Comparison of ENCODE assay signal across 16 cellular contexts in genomic region chrX:63656871-63657580, GRCh38.
DNase-seq lines count a peak whose midpoint lies in the region; ATAC-seq and TF ChIP-seq lines count a peak whose summit lies in the region.
"Had no signal": no experiment of that assay in that cellular context is flagged by ENCODE, and none has a peak within 500 bp of the region (broad histone marks: within the 10 kb centered on the region; RNA-seq: fewer than 3 reads in every experiment).

No MANE protein-coding gene starts in this region.

- H3K27ac ChIP-seq in epithelial cell of prostate = peak overlapping the region; percentile 59
- peak overlapping the region; percentile 88 for H3K27ac ChIP-seq in osteoblast (ENCODE audit: low read depth, low read length)
- H3K27ac ChIP-seq: SK-N-MC had no signal

- no peak overlapping the region for H2AFZ ChIP-seq in osteoblast (ENCODE audit: low read length)

- H3K79me2 ChIP-seq in osteoblast (ENCODE audit: insufficient read depth, low read length) = no peaks in the 10 kb centered on the region

- peak overlapping the region; percentile 38 for H3K4me2 ChIP-seq in osteoblast (ENCODE audit: insufficient read depth, low read length)

- TF ChIP-seq CTCF in BJ (IDR thresholded peaks at IDR 0.05; ENCODE audit: insufficient read depth, low read depth, low read length) = no peak
- TF ChIP-seq CTCF in osteoblast (IDR thresholded peaks at IDR 0.05; ENCODE audit: extremely low read depth, low read depth, low read length) = no peak

- H3K27me3 Mint-ChIP-seq in activated T-cell treated with anti-CD3 and anti-CD28 coated beads, Interleukin-2, amount 50 U/mL, for 24 hours = peaks cover 33% of the 10 kb centered on the region
- H3K27me3 Mint-ChIP-seq: activated naive CD8-positive, alpha-beta T cell treated with anti-CD3 and anti-CD28 coated beads, Interleukin-2, amount 50 U/mL, for 24 hours; stimulated activated naive B cell treated with anti-CD40 and anti-IgM and Interleukin-4, amounts not matched to agents 10 μg/mL and 1 μg/mL and 100 μg/mL, for 72 hours had no signal

- CTCF ChIA-PET in BJ (lab: Yijun Ruan, JAX) = no interaction called here

- no peaks in the 10 kb centered on the region for H3K27me3 ChIP-seq in BJ (ENCODE audit: control insufficient read depth, insufficient read depth, low read length)
- no peaks in the 10 kb centered on the region for H3K27me3 ChIP-seq in osteoblast (ENCODE audit: insufficient read depth, low read length)

- DNase-seq in BJ (ENCODE audit: low read depth) (peak; percentile 13), NCI-H226 (peak; percentile 81), epithelial cell of prostate (ENCODE audit: low read depth, low spot score) (peak; percentile 6), osteoblast (ENCODE audit: insufficient read length, low spot score, missing footprints) (no peak)
- DNase-seq in stimulated activated CD4-positive, alpha-beta T cell treated with anti-CD3 and anti-CD28 coated beads, Interleukin-15, amount 100 ng/mL, for 24 hours = no peak
- no peak for DNase-seq in activated T-cell treated with anti-CD3 and anti-CD28 coated beads, Interleukin-2, amount 50 U/mL, for 24 hours
- DNase-seq: activated CD4-positive, CD25-positive, alpha-beta regulatory T cell; activated naive CD8-positive, alpha-beta T cell treated with anti-CD3 and anti-CD28 coated beads, Interleukin-2, amount 50 U/mL, for 24 hours; NCI-H1694 treated with DMSO at 0.1 percent for 48 hours; stimulated activated CD4-positive, alpha-beta T cell treated with anti-CD3 and anti-CD28 coated beads, Interleukin-1b, Interleukin-23, amount 100 ng/mL, for 48 hours; stimulated activated naive B cell treated with anti-CD40 and anti-IgM and Interleukin-4, amounts not matched to agents 10 μg/mL and 1 μg/mL and 100 μg/mL, for 72 hours had no signal

- H3K27ac Mint-ChIP-seq in activated T-cell treated with anti-CD3 and anti-CD28 coated beads, Interleukin-2, amount 50 U/mL, for 24 hours = no peak overlapping the region
- H3K27ac Mint-ChIP-seq: activated naive CD8-positive, alpha-beta T cell treated with anti-CD3 and anti-CD28 coated beads, Interleukin-2, amount 50 U/mL, for 24 hours; stimulated activated naive B cell treated with anti-CD40 and anti-IgM and Interleukin-4, amounts not matched to agents 10 μg/mL and 1 μg/mL and 100 μg/mL, for 72 hours had no signal

- peaks cover 2% of the 10 kb centered on the region for H3K9me3 Mint-ChIP-seq in activated T-cell treated with anti-CD3 and anti-CD28 coated beads, Interleukin-2, amount 50 U/mL, for 24 hours
- H3K9me3 Mint-ChIP-seq: activated naive CD8-positive, alpha-beta T cell treated with anti-CD3 and anti-CD28 coated beads, Interleukin-2, amount 50 U/mL, for 24 hours had no signal

- H3K36me3 ChIP-seq in BJ (ENCODE audit: control insufficient read depth, insufficient read depth, low read length) = no peaks in the 10 kb centered on the region; the same call in 1 of the 2 replicates
- H3K36me3 ChIP-seq in osteoblast (ENCODE audit: insufficient read depth, low read length) = no peaks in the 10 kb centered on the region

- peaks cover 30% of the 10 kb centered on the region for H3K4me1 ChIP-seq in osteoblast (ENCODE audit: insufficient read depth, low read length)

- no peak overlapping the region for H3K4me3 ChIP-seq in BJ (ENCODE audit: low read depth, low read length)
- no peak overlapping the region for H3K4me3 ChIP-seq in osteoblast (ENCODE audit: insufficient read depth, low read length)
- H3K4me3 ChIP-seq: SK-N-MC had no signal

- peaks cover 56% of the 10 kb centered on the region for H3K36me3 Mint-ChIP-seq in activated T-cell treated with anti-CD3 and anti-CD28 coated beads, Interleukin-2, amount 50 U/mL, for 24 hours (ENCODE audit: low read depth)

- H3K4me3 Mint-ChIP-seq in activated T-cell treated with anti-CD3 and anti-CD28 coated beads, Interleukin-2, amount 50 U/mL, for 24 hours = no peak overlapping the region
- H3K4me3 Mint-ChIP-seq: activated naive CD8-positive, alpha-beta T cell treated with anti-CD3 and anti-CD28 coated beads, Interleukin-2, amount 50 U/mL, for 24 hours; CD14-positive monocyte; stimulated activated naive B cell treated with anti-CD40 and anti-IgM and Interleukin-4, amounts not matched to agents 10 μg/mL and 1 μg/mL and 100 μg/mL, for 72 hours had no signal

- no peak for ATAC-seq in HG03108 (IDR thresholded peaks at IDR 0.05; ENCODE audit: unreplicated experiment)
- no peak for ATAC-seq in HG02588 (IDR thresholded peaks at IDR 0.05; ENCODE audit: unreplicated experiment)
- ATAC-seq: activated naive CD8-positive, alpha-beta T cell treated with anti-CD3 and anti-CD28 coated beads, Interleukin-2, amount 50 U/mL, for 24 hours; HCT116; stimulated activated naive B cell treated with anti-CD40 and anti-IgM and Interleukin-4, amounts not matched to agents 10 μg/mL and 1 μg/mL and 100 μg/mL, for 72 hours had no signal

- no peaks in the 10 kb centered on the region for H4K20me1 ChIP-seq in osteoblast (ENCODE audit: insufficient read depth, low read length)

- no peaks in the 10 kb centered on the region for H3K4me1 Mint-ChIP-seq in activated T-cell treated with anti-CD3 and anti-CD28 coated beads, Interleukin-2, amount 50 U/mL, for 24 hours (ENCODE audit: low read depth)
- H3K4me1 Mint-ChIP-seq: activated naive CD8-positive, alpha-beta T cell treated with anti-CD3 and anti-CD28 coated beads, Interleukin-2, amount 50 U/mL, for 24 hours; stimulated activated naive B cell treated with anti-CD40 and anti-IgM and Interleukin-4, amounts not matched to agents 10 μg/mL and 1 μg/mL and 100 μg/mL, for 72 hours had no signal

- POLR2A ChIA-PET in BJ (lab: Charles Lee) = no interaction called here

- no peaks in the 10 kb centered on the region for H3K9me3 ChIP-seq in osteoblast (ENCODE audit: low read depth, low read length)

Comparison
In these comparisons a context has a peak if more than half of its experiments do, and no peak if none do; other contexts are left out.
1. DNase-seq: peak in BJ (single experiment), NCI-H226 (single experiment) and epithelial cell of prostate (single experiment); none in osteoblast (single experiment), stimulated activated CD4-positive, alpha-beta T cell treated with anti-CD3 and anti-CD28 coated beads, Interleukin-15, amount 100 ng/mL, for 24 hours (single experiment) and activated T-cell treated with anti-CD3 and anti-CD28 coated beads, Interleukin-2, amount 50 U/mL, for 24 hours (single experiment).